Comparison of ENCODE assay signal across 8 cellular contexts in the genomic region with DNA sequence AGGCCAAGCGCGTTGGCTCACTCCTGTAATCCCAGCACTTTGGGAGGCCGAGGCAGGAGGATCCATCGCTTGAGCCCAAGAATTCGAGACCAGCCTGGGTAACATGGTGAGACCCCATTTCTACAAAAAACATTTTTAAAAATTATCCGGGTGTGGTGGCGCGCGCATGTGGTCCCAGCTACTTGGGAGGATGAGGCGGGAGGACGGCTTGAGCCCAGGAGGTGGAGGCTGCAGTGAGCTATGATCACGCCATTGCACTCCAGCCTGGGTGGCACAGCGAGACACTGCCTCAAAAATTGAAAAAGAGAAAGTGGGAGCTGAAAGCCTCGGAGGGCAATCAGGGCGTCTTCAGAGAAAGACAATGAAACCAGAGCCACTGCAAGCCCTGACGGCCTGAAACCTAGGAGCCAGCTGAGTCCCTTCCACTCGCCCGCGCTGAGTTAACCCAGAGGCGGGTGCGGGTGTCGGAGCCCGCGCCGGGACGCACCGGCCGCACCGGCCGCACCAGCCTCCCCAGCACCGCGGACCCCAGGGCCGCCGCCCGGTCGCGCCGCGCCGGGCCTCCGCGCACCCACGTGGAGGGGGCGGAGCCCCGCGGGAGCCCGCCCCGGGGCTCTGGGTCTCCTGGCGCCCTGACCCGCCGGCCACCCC. TPM values are rescaled to one million over a fixed set of nuclear protein-coding genes. Genes with fewer than 3 reads are reported as not detected.
A peak's percentile ranks its signal among the peaks of the same experiment; 100 is the strongest.
DNase-seq lines count a peak whose midpoint lies in the region; ATAC-seq and TF ChIP-seq lines count a peak whose summit lies in the region.

No MANE protein-coding gene starts in this region.

- H3K36me3 ChIP-seq in KOPT-K1 (ENCODE audit: insufficient read depth, low read length) (peaks cover 3% of the 10 kb centered on the region; the same call in 1 of the 2 replicates), mucosa of descending colon (ENCODE audit: low read depth) (no peaks in the 10 kb centered on the region)

- H3K9me3 ChIP-seq in KOPT-K1 (ENCODE audit: insufficient read depth, low read length, poor library complexity, severe bottlenecking) (no peaks in the 10 kb centered on the region), mucosa of descending colon (no peaks in the 10 kb centered on the region)

- ATAC-seq in GM21723 (IDR thresholded peaks at IDR 0.05; ENCODE audit: unreplicated experiment) (peak; percentile 68), mucosa of descending colon (peak; percentile 88)

- TF ChIP-seq CTCF in GM12865 (IDR thresholded peaks at IDR 0.05; ENCODE audit: insufficient read depth, low read depth, low read length, missing control alignments) (no peak), choroid plexus epithelial cell (conservative IDR thresholded peaks at IDR 0.05; ENCODE audit: low read depth, low read length) (no peak), mucosa of descending colon (IDR thresholded peaks at IDR 0.05) (no peak)

- H3K4me3 ChIP-seq in GM12865 (ENCODE audit: low read depth, low read length) (peak overlapping the region; percentile 68), choroid plexus epithelial cell (ENCODE audit: low read depth, low read length) (peak overlapping the region; percentile 86), mucosa of descending colon (peak overlapping the region; percentile 52)

- intact Hi-C loops in mucosa of descending colon (cut with DNase I, micrococcal nuclease), result no loop called here

- H3K27ac ChIP-seq in KOPT-K1 (ENCODE audit: low read depth, low read length, poor library complexity, severe bottlenecking), result peak overlapping the region; percentile 50

- DNase-seq in GM12865 (ENCODE audit: low read depth), result no peak
- no peak for DNase-seq in choroid plexus epithelial cell (ENCODE audit: low read depth)
- DNase-seq in mucosa of descending colon, result peak in 1 of 3 donors; percentile 50
- DNase-seq in occipital lobe (lab: John Stamatoyannopoulos, UW), result no peak
- DNase-seq in NCI-H1694 treated with DMSO at 0.1 percent for 48 hours (lab: John Stamatoyannopoulos, UW), result no peak
- DNase-seq in hippocampal formation (lab: John Stamatoyannopoulos, UW), result no peak

- H3K4me1 ChIP-seq in mucosa of descending colon (ENCODE audit: low read depth), result peaks cover 9% of the 10 kb centered on the region

RNA-seq across cellular contexts. Expression of a gene that starts 22.4 kb away (rescaled TPM):
- total RNA-seq in mucosa of descending colon (10 to 100 TPM; 39.3 to 49.9 (median 45.3) TPM), occipital lobe (14.7 TPM)

RNA-seq across cellular contexts. Expression of a gene that starts 49.7 kb away (rescaled TPM):
- total RNA-seq in mucosa of descending colon (10 to 100 TPM in 1 of 3 donors, 1 to 10 TPM in 2; 7.9 to 14.7 (median 9.8) TPM), occipital lobe (1.1 TPM)
